ENCODE assay signal across 1 cellular context in the genomic region with DNA sequence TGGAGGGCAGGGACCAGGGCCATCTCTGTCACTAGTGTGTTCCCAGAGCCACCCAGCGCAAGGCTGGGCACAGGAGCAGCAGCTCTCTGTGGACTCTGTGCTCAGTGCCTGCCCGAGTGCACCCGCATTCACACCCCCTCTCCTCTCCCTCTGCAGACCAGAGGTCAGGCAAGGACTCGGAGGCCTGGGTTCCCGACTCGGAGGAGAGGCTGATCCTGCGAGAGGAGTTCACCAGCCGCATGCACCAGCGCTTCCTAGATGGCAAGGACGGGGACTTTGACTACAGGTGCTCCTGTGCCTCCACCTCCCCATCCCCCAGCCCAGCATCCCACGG.
TF ChIP-seq lines count a peak whose summit lies in the region.

No MANE protein-coding gene starts in this region.

TF ChIP-seq in K562, 482 proteins besides CTCF, POLR2A, EP300 and RAD21:
- TF ChIP-seq POLR2G (IDR thresholded peaks at IDR 0.05; ENCODE audit: low read depth, low read length) (peak; percentile 58; the same call in 1 of the 2 replicates), TBL1XR1 (IDR thresholded peaks at IDR 0.05; ENCODE audit: low read length in 2 of 2) (no peak), NR2C2 (CRISPR knock-in tag; IDR thresholded peaks at IDR 0.05) (no peak), NR2C2 (tag; IDR thresholded peaks at IDR 0.05) (no peak), RBFOX2 (IDR thresholded peaks at IDR 0.05; ENCODE audit: low read depth, low read length) (0 out of 2 replicates have a peak, but pooled peaks have one; percentile 37)
TF ChIP-seq in K562: peak in this region for 2.
